22 cellular contexts compared by ENCODE assay signal in the genomic region with DNA sequence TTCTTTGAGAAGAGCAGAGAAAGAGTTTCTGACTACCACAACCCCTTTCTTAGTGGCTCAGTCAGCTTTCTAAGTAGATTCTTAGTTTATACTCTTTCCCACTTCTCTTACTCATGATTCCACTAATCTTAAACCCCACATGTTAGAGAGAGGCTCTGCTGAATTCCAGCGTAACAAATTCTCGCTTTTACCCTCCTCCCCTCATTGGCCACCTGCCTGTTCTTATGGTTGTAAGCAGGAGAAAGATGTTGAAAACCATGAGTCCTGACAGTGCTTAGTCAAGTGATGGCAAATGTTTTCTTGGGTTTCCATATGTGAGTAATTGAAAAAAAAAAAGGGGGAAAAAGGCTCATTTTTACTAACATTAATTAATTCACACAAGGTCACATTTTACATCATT.
A peak's percentile ranks its signal among the peaks of the same experiment; 100 is the strongest.
DNase-seq lines count a peak whose midpoint lies in the region; ATAC-seq and TF ChIP-seq lines count a peak whose summit lies in the region.
"Had no signal": no experiment of that assay in that cellular context is flagged by ENCODE, and none has a peak within 500 bp of the region (broad histone marks: within the 10 kb centered on the region; RNA-seq: fewer than 3 reads in every experiment).

No MANE protein-coding gene starts in this region.

- H4K20me1 ChIP-seq in mammary epithelial cell (ENCODE audit: insufficient read depth, low read length): no peaks in the 10 kb centered on the region

- H3K9ac ChIP-seq in mammary epithelial cell (ENCODE audit: insufficient read depth, low read length): no peak overlapping the region
- H3K9ac ChIP-seq: BLaER1 treated with 17β-estradiol and CSF1 and Interleukin-3, amounts not matched to agents 10 nM and 100 nM had no signal

- no peak for ATAC-seq in activated naive CD8-positive, alpha-beta T cell treated with anti-CD3 and anti-CD28 coated beads, Interleukin-2, amount 50 U/mL, for 24 hours
- peak; percentile 48 for ATAC-seq in activated T-helper 17 cell treated with anti-CD3 and anti-CD28 coated beads, Interleukin-2, amount 50 U/mL, for 72 hours (replicated peaks)
- ATAC-seq in stimulated activated effector memory CD8-positive, alpha-beta T cell treated with anti-CD3 and anti-CD28 coated beads, Interleukin-12 subunit alpha, Interleukin-12 subunit beta, amount 100 ng/mL, for 72 hours: no peak
- ATAC-seq: A549, HCT116, K562 had no signal

- H3K27ac Mint-ChIP-seq in activated naive CD8-positive, alpha-beta T cell treated with anti-CD3 and anti-CD28 coated beads, Interleukin-2, amount 50 U/mL, for 24 hours: peak overlapping the region; percentile 28
- H3K27ac Mint-ChIP-seq in activated naive CD8-positive, alpha-beta T cell treated with anti-CD3 and anti-CD28 coated beads for 36 hours: no peak overlapping the region
- H3K27ac Mint-ChIP-seq in activated T-helper 17 cell treated with anti-CD3 and anti-CD28 coated beads, Interleukin-2, amount 50 U/mL, for 72 hours: no peak overlapping the region
- no peak overlapping the region for H3K27ac Mint-ChIP-seq in stimulated activated effector memory CD8-positive, alpha-beta T cell treated with anti-CD3 and anti-CD28 coated beads, Interleukin-12 subunit alpha, Interleukin-12 subunit beta, amount 100 ng/mL, for 72 hours
- H3K27ac Mint-ChIP-seq: CD4-positive, CD25-positive, alpha-beta regulatory T cell; HFFc6 had no signal

- H3K36me3 ChIP-seq in mammary epithelial cell (ENCODE audit: insufficient read depth, low read length): no peaks in the 10 kb centered on the region

- in situ Hi-C loops in mammary epithelial cell (cut with MboI; ENCODE audit: low sequenced_read_pairs in 2 of 2): no loop called here

- no peak overlapping the region for H3K27ac ChIP-seq in mammary epithelial cell (ENCODE audit: insufficient read depth, low read depth, low read length)
- H3K27ac ChIP-seq: 22Rv1, A549 had no signal

- no peak for DNase-seq in activated naive CD8-positive, alpha-beta T cell treated with anti-CD3 and anti-CD28 coated beads, Interleukin-2, amount 50 U/mL, for 24 hours
- DNase-seq in activated naive CD8-positive, alpha-beta T cell treated with anti-CD3 and anti-CD28 coated beads for 36 hours: no peak
- DNase-seq in fibroblast of the aortic adventitia (ENCODE audit: low read depth) (peak; percentile 8), superior temporal gyrus (ENCODE audit: extremely low spot score) (no peak), mammary epithelial cell (no peak)
- no peak for DNase-seq in stimulated activated effector memory CD8-positive, alpha-beta T cell treated with anti-CD3 and anti-CD28 coated beads, Interleukin-12 subunit alpha, Interleukin-12 subunit beta, amount 100 ng/mL, for 72 hours (ENCODE audit: low spot score in 2 of 2)
- DNase-seq: CD4-positive, CD25-positive, alpha-beta regulatory T cell; CD8-positive, alpha-beta memory T cell; COR-L47; DMS 273 treated with DMSO at 0.1 percent for 48 hours; DMS53; DND-41; GOT3; H7; HFFc6; IMR-90 had no signal

- no peak overlapping the region for H3K4me3 Mint-ChIP-seq in activated naive CD8-positive, alpha-beta T cell treated with anti-CD3 and anti-CD28 coated beads, Interleukin-2, amount 50 U/mL, for 24 hours
- no peak overlapping the region for H3K4me3 Mint-ChIP-seq in activated naive CD8-positive, alpha-beta T cell treated with anti-CD3 and anti-CD28 coated beads for 36 hours
- H3K4me3 Mint-ChIP-seq in activated T-helper 17 cell treated with anti-CD3 and anti-CD28 coated beads, Interleukin-2, amount 50 U/mL, for 72 hours: no peak overlapping the region
- no peak overlapping the region for H3K4me3 Mint-ChIP-seq in stimulated activated effector memory CD8-positive, alpha-beta T cell treated with anti-CD3 and anti-CD28 coated beads, Interleukin-12 subunit alpha, Interleukin-12 subunit beta, amount 100 ng/mL, for 72 hours
- H3K4me3 Mint-ChIP-seq: CD4-positive, CD25-positive, alpha-beta regulatory T cell; CD8-positive, alpha-beta memory T cell; HFFc6 had no signal

- no peaks in the 10 kb centered on the region for H3K27me3 ChIP-seq in mammary epithelial cell (ENCODE audit: insufficient read depth, low read length)
- H3K27me3 ChIP-seq: BLaER1 treated with 17β-estradiol and CSF1 and Interleukin-3, amounts not matched to agents 10 nM and 100 nM had no signal

- H3K4me1 ChIP-seq in mammary epithelial cell (ENCODE audit: insufficient read depth, low read length): no peaks in the 10 kb centered on the region
- H3K4me1 ChIP-seq: A549 had no signal

- peaks cover 19% of the 10 kb centered on the region for H3K4me1 Mint-ChIP-seq in activated naive CD8-positive, alpha-beta T cell treated with anti-CD3 and anti-CD28 coated beads, Interleukin-2, amount 50 U/mL, for 24 hours
- H3K4me1 Mint-ChIP-seq in activated naive CD8-positive, alpha-beta T cell treated with anti-CD3 and anti-CD28 coated beads for 36 hours: peaks cover 11% of the 10 kb centered on the region
- H3K4me1 Mint-ChIP-seq in activated T-helper 17 cell treated with anti-CD3 and anti-CD28 coated beads, Interleukin-2, amount 50 U/mL, for 72 hours: peaks cover 13% of the 10 kb centered on the region
- peaks cover 36% of the 10 kb centered on the region for H3K4me1 Mint-ChIP-seq in stimulated activated effector memory CD8-positive, alpha-beta T cell treated with anti-CD3 and anti-CD28 coated beads, Interleukin-12 subunit alpha, Interleukin-12 subunit beta, amount 100 ng/mL, for 72 hours

- H3K9me3 ChIP-seq in mammary epithelial cell (replicated peaks; ENCODE audit: insufficient read depth, low read length): no peaks in the 10 kb centered on the region

- H3K9me3 Mint-ChIP-seq in activated naive CD8-positive, alpha-beta T cell treated with anti-CD3 and anti-CD28 coated beads, Interleukin-2, amount 50 U/mL, for 24 hours: no peaks in the 10 kb centered on the region
- H3K9me3 Mint-ChIP-seq in activated naive CD8-positive, alpha-beta T cell treated with anti-CD3 and anti-CD28 coated beads for 36 hours: no peaks in the 10 kb centered on the region
- no peaks in the 10 kb centered on the region for H3K9me3 Mint-ChIP-seq in activated T-helper 17 cell treated with anti-CD3 and anti-CD28 coated beads, Interleukin-2, amount 50 U/mL, for 72 hours
- no peaks in the 10 kb centered on the region for H3K9me3 Mint-ChIP-seq in stimulated activated effector memory CD8-positive, alpha-beta T cell treated with anti-CD3 and anti-CD28 coated beads, Interleukin-12 subunit alpha, Interleukin-12 subunit beta, amount 100 ng/mL, for 72 hours
- H3K9me3 Mint-ChIP-seq: CD8-positive, alpha-beta memory T cell; HFFc6 had no signal

- H3K79me2 ChIP-seq in mammary epithelial cell (ENCODE audit: insufficient read depth, low read length): no peaks in the 10 kb centered on the region

- intact Hi-C loops in mammary epithelial cell (cut with micrococcal nuclease): no loop called here

- BruUV-seq in mammary epithelial cell (replicated peaks; lab: Mats Ljungman, UMichigan): no TSS peak

- no peak overlapping the region for H3K4me3 ChIP-seq in fibroblast of the aortic adventitia (ENCODE audit: low read depth, low read length)
- no peak overlapping the region for H3K4me3 ChIP-seq in mammary epithelial cell (replicated peaks in 1 of 3; ENCODE audit: insufficient read depth in 1 of 3, low read depth in 2 of 3, low read length in 3 of 3)
- H3K4me3 ChIP-seq: A549; BLaER1 treated with 17β-estradiol and CSF1 and Interleukin-3, amounts not matched to agents 10 nM and 100 nM; K562 had no signal

- H3K27me3 Mint-ChIP-seq in activated naive CD8-positive, alpha-beta T cell treated with anti-CD3 and anti-CD28 coated beads, Interleukin-2, amount 50 U/mL, for 24 hours: no peaks in the 10 kb centered on the region
- H3K27me3 Mint-ChIP-seq in activated naive CD8-positive, alpha-beta T cell treated with anti-CD3 and anti-CD28 coated beads for 36 hours: no peaks in the 10 kb centered on the region
- H3K27me3 Mint-ChIP-seq in activated T-helper 17 cell treated with anti-CD3 and anti-CD28 coated beads, Interleukin-2, amount 50 U/mL, for 72 hours: no peaks in the 10 kb centered on the region
- H3K27me3 Mint-ChIP-seq: CD4-positive, CD25-positive, alpha-beta regulatory T cell had no signal

- no peak overlapping the region for H2AFZ ChIP-seq in mammary epithelial cell (ENCODE audit: low read depth, low read length)

- TF ChIP-seq CTCF in fibroblast of the aortic adventitia (IDR thresholded peaks at IDR 0.05; ENCODE audit: insufficient read depth, low read length): no peak
- no peak for TF ChIP-seq CTCF in mammary epithelial cell (conservative IDR thresholded peaks at IDR 0.05 in 1 of 2, IDR thresholded peaks at IDR 0.05 in 1 of 2; ENCODE audit: extremely low read depth in 1 of 2, insufficient read depth in 1 of 2, low read depth in 1 of 2, low read length in 2 of 2)

- WGBS in mammary epithelial cell (ENCODE audit: low coverage, missing lambda C conversion rate): 50% methylated on average over 2 of the region's 2 CpGs

- CTCF ChIA-PET in mammary epithelial cell (lab: Charles Lee; ENCODE audit: low non-redundant PET): no interaction called here

- dilution Hi-C loops in mammary epithelial cell (cut with HindIII; ENCODE audit: low sequenced_read_pairs): no loop called here

- H3K4me2 ChIP-seq in mammary epithelial cell (ENCODE audit: insufficient read depth, low read depth, low read length): no peak overlapping the region
- H3K4me2 ChIP-seq: A549 had no signal

- H3K36me3 Mint-ChIP-seq in activated naive CD8-positive, alpha-beta T cell treated with anti-CD3 and anti-CD28 coated beads, Interleukin-2, amount 50 U/mL, for 24 hours (ENCODE audit: low read depth): peaks cover 2% of the 10 kb centered on the region
- peaks cover 2% of the 10 kb centered on the region for H3K36me3 Mint-ChIP-seq in activated naive CD8-positive, alpha-beta T cell treated with anti-CD3 and anti-CD28 coated beads for 36 hours
- H3K36me3 Mint-ChIP-seq in activated T-helper 17 cell treated with anti-CD3 and anti-CD28 coated beads, Interleukin-2, amount 50 U/mL, for 72 hours (ENCODE audit: low read depth): no peaks in the 10 kb centered on the region
- no peaks in the 10 kb centered on the region for H3K36me3 Mint-ChIP-seq in stimulated activated effector memory CD8-positive, alpha-beta T cell treated with anti-CD3 and anti-CD28 coated beads, Interleukin-12 subunit alpha, Interleukin-12 subunit beta, amount 100 ng/mL, for 72 hours
- H3K36me3 Mint-ChIP-seq: CD4-positive, CD25-positive, alpha-beta regulatory T cell had no signal
